9 cellular contexts compared by ENCODE assay signal in the genomic region with DNA sequence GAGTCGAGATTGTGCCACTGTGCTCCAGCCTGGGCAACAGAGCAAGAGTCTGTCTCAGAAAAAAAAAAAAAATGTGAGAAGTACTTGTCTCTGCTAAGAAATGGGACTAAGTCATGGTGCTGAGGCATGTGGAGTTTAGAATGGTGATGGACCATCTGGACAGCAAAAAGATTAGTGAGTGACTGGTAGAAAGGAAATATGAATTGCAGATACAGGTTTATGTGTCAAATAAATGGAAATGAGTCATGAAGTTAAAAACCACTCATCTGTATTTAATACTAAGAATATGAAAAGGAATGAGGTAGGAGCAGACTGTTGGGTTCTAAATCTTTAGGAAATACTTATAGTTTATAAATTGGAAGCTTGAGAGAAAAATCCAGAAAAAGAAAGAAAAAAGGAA.
"Had no signal": no experiment of that assay in that cellular context is flagged by ENCODE, and none has a peak within 500 bp of the region (broad histone marks: within the 10 kb centered on the region; RNA-seq: fewer than 3 reads in every experiment).

No MANE protein-coding gene starts in this region.

- H3K4me1 ChIP-seq: body of pancreas, upper lobe of left lung had no signal

- H3K4me3 ChIP-seq: body of pancreas, ovary, upper lobe of left lung had no signal

- H3K9me3 ChIP-seq: body of pancreas, ovary, upper lobe of left lung had no signal

- DNase-seq: activated T-cell treated with anti-CD3 and anti-CD28 coated beads, Interleukin-2, amount 50 U/mL, for 1 hour; body of pancreas; dermis blood vessel endothelial cell; mesendoderm; nephron progenitor cell; ovary; stimulated activated CD4-positive, alpha-beta T cell treated with anti-CD3 and anti-CD28 coated beads, Interleukin-2, amount 100 ng/mL, for 48 hours; stimulated activated naive CD4-positive, alpha-beta T cell treated with Interleukin-2 at 50 U/mL for 16 hours; upper lobe of left lung had no signal

- H3K27me3 ChIP-seq: body of pancreas, ovary, upper lobe of left lung had no signal

- H3K27ac ChIP-seq: body of pancreas, ovary, upper lobe of left lung had no signal

- H3K36me3 ChIP-seq: ovary, upper lobe of left lung had no signal
